ENCODE assay signal across 13 cellular contexts in genomic region chr19:43747557-43748204, GRCh38. TPM values are rescaled to one million over a fixed set of nuclear protein-coding genes. Genes with fewer than 3 reads are reported as not detected.
DNase-seq lines count a peak whose midpoint lies in the region; ATAC-seq, FAIRE-seq and TF ChIP-seq lines count a peak whose summit lies in the region.
"Had no signal": no experiment of that assay in that cellular context is flagged by ENCODE, and none has a peak within 500 bp of the region (broad histone marks: within the 10 kb centered on the region; RNA-seq: fewer than 3 reads in every experiment).

No MANE protein-coding gene starts in this region.

- CTCF ChIA-PET in activated naive CD4-positive, alpha-beta T cell treated with anti-CD3 and anti-CD28 coated beads, Interleukin-2, amount 10 ng/mL, durations not matched to agents 7 days and 5 days (lab: Charles Lee): interaction anchor here (3.5 to 5.2 kb wide), 2 partner anchors 18 to 37 kb away, joined by 35 to 44 read pairs; no protein-coding TSS in a partner anchor

- H2AFZ ChIP-seq in OCI-LY1 (ENCODE audit: low read length) (no peak overlapping the region), astrocyte (ENCODE audit: low read depth, low read length) (no peak overlapping the region), osteoblast (ENCODE audit: low read length) (no peak overlapping the region)

- H3K36me3 ChIP-seq in OCI-LY1 (ENCODE audit: insufficient read depth, low read length) (peaks cover 84% of the 10 kb centered on the region), astrocyte (ENCODE audit: insufficient read depth, low read length) (peaks cover 49% of the 10 kb centered on the region), osteoblast (ENCODE audit: insufficient read depth, low read length) (peaks cover 65% of the 10 kb centered on the region)

- peaks cover 21% of the 10 kb centered on the region for H3K4me1 Mint-ChIP-seq in activated naive CD4-positive, alpha-beta T cell treated with anti-CD3 and anti-CD28 coated beads, Interleukin-2, amount 10 ng/mL, durations not matched to agents 7 days and 5 days
- H3K4me1 Mint-ChIP-seq in astrocyte (ENCODE audit: low read depth, unreplicated experiment) (peaks cover 26% of the 10 kb centered on the region), glutamatergic neuron (ENCODE audit: low read depth, unreplicated experiment) (no peaks in the 10 kb centered on the region)
- peaks cover 39 to 42% of the 10 kb centered on the region in 2 donors for H3K4me1 Mint-ChIP-seq in stimulated activated naive B cell treated with anti-CD40 and anti-IgM and Interleukin-4, amounts not matched to agents 10 μg/mL and 1 μg/mL and 100 μg/mL, for 72 hours

- no peak overlapping the region for H3K4me3 ChIP-seq in OCI-LY1 (ENCODE audit: low read depth, low read length, poor library complexity, severe bottlenecking)
- H3K4me3 ChIP-seq in astrocyte (ENCODE audit: insufficient read depth, low read depth, low read length): no peak overlapping the region
- H3K4me3 ChIP-seq in osteoblast (ENCODE audit: insufficient read depth, low read length): no peak overlapping the region
- H3K4me3 ChIP-seq: psoas muscle had no signal

- H3K9me3 ChIP-seq in OCI-LY1 (ENCODE audit: low read length): no peaks in the 10 kb centered on the region
- H3K9me3 ChIP-seq in astrocyte (ENCODE audit: insufficient read depth, low read depth, low read length): no peaks in the 10 kb centered on the region
- no peaks in the 10 kb centered on the region for H3K9me3 ChIP-seq in osteoblast (ENCODE audit: low read depth, low read length)
- H3K9me3 ChIP-seq: psoas muscle had no signal

- peaks cover 16% of the 10 kb centered on the region for H3K4me1 ChIP-seq in OCI-LY1 (ENCODE audit: insufficient read depth, low read length, severe bottlenecking)
- peaks cover 27% of the 10 kb centered on the region for H3K4me1 ChIP-seq in astrocyte (ENCODE audit: insufficient read depth, low read length)
- H3K4me1 ChIP-seq in osteoblast (ENCODE audit: insufficient read depth, low read length): peaks cover 27% of the 10 kb centered on the region

- H3K36me3 Mint-ChIP-seq in activated naive CD4-positive, alpha-beta T cell treated with anti-CD3 and anti-CD28 coated beads, Interleukin-2, amount 10 ng/mL, durations not matched to agents 7 days and 5 days: peaks cover 65% of the 10 kb centered on the region
- peaks cover 33% of the 10 kb centered on the region for H3K36me3 Mint-ChIP-seq in astrocyte (ENCODE audit: low read depth, unreplicated experiment)
- peaks cover 60 to 63% of the 10 kb centered on the region in 2 donors for H3K36me3 Mint-ChIP-seq in stimulated activated naive B cell treated with anti-CD40 and anti-IgM and Interleukin-4, amounts not matched to agents 10 μg/mL and 1 μg/mL and 100 μg/mL, for 72 hours
- peaks cover 8% of the 10 kb centered on the region for H3K36me3 Mint-ChIP-seq in glutamatergic neuron (ENCODE audit: unreplicated experiment)

- DNase-seq in activated naive CD4-positive, alpha-beta T cell treated with anti-CD3 and anti-CD28 coated beads, Interleukin-2, amount 10 ng/mL, durations not matched to agents 7 days and 5 days: no peak
- DNase-seq in activated naive CD4-positive, alpha-beta T cell (lab: John Stamatoyannopoulos, UW): no peak
- no peak for DNase-seq in astrocyte (ENCODE audit: low read depth)
- DNase-seq in stimulated activated naive B cell treated with anti-CD40 and anti-IgM and Interleukin-4, amounts not matched to agents 10 μg/mL and 1 μg/mL and 100 μg/mL, for 72 hours: no peak
- DNase-seq in glutamatergic neuron: no peak
- DNase-seq in osteoblast (ENCODE audit: insufficient read length, low spot score, missing footprints): no peak
- DNase-seq: IMR-90, NCI-H1048, NCI-H774, psoas muscle had no signal

- H3K27ac Mint-ChIP-seq in activated naive CD4-positive, alpha-beta T cell treated with anti-CD3 and anti-CD28 coated beads, Interleukin-2, amount 10 ng/mL, durations not matched to agents 7 days and 5 days: peak overlapping the region; percentile 5
- H3K27ac Mint-ChIP-seq in astrocyte (ENCODE audit: unreplicated experiment) (no peak overlapping the region), glutamatergic neuron (ENCODE audit: unreplicated experiment) (no peak overlapping the region)
- H3K27ac Mint-ChIP-seq in stimulated activated naive B cell treated with anti-CD40 and anti-IgM and Interleukin-4, amounts not matched to agents 10 μg/mL and 1 μg/mL and 100 μg/mL, for 72 hours: peak overlapping the region; percentile 85

- H3K27me3 Mint-ChIP-seq in activated naive CD4-positive, alpha-beta T cell treated with anti-CD3 and anti-CD28 coated beads, Interleukin-2, amount 10 ng/mL, durations not matched to agents 7 days and 5 days: no peaks in the 10 kb centered on the region
- no peaks in the 10 kb centered on the region for H3K27me3 Mint-ChIP-seq in astrocyte (ENCODE audit: low read depth, unreplicated experiment)
- no peaks in the 10 kb centered on the region for H3K27me3 Mint-ChIP-seq in stimulated activated naive B cell treated with anti-CD40 and anti-IgM and Interleukin-4, amounts not matched to agents 10 μg/mL and 1 μg/mL and 100 μg/mL, for 72 hours
- peaks cover 10% of the 10 kb centered on the region for H3K27me3 Mint-ChIP-seq in glutamatergic neuron (ENCODE audit: unreplicated experiment)

- no peaks in the 10 kb centered on the region for H3K27me3 ChIP-seq in OCI-LY1 (ENCODE audit: insufficient read depth, low read length)
- no peaks in the 10 kb centered on the region for H3K27me3 ChIP-seq in astrocyte (ENCODE audit: insufficient read depth, low read length)
- no peaks in the 10 kb centered on the region for H3K27me3 ChIP-seq in osteoblast (ENCODE audit: insufficient read depth, low read length)

- H3F3A ChIP-seq in OCI-LY1 (ENCODE audit: insufficient read depth, low read length): no peaks in the 10 kb centered on the region

- TF ChIP-seq CTCF in OCI-LY1 (IDR thresholded peaks at IDR 0.05; ENCODE audit: low read length) (no peak), astrocyte (IDR thresholded peaks at IDR 0.05; ENCODE audit: insufficient read depth, low read depth, low read length) (no peak), glutamatergic neuron (IDR thresholded peaks at IDR 0.05; ENCODE audit: partially characterized antibody, unreplicated experiment) (no peak), osteoblast (IDR thresholded peaks at IDR 0.05; ENCODE audit: extremely low read depth, low read depth, low read length) (no peak)

- H3K9me2 ChIP-seq in OCI-LY1 (ENCODE audit: low read depth, low read length): no peaks in the 10 kb centered on the region

- ATAC-seq in stimulated activated naive B cell treated with anti-CD40 and anti-IgM and Interleukin-4, amounts not matched to agents 10 μg/mL and 1 μg/mL and 100 μg/mL, for 72 hours (replicated peaks): peak in 1 of 2 donors; percentile 18
- ATAC-seq in esophagus mucosa: no peak
- ATAC-seq: HCT116, psoas muscle had no signal

- H3K9me3 Mint-ChIP-seq in activated naive CD4-positive, alpha-beta T cell treated with anti-CD3 and anti-CD28 coated beads, Interleukin-2, amount 10 ng/mL, durations not matched to agents 7 days and 5 days: no peaks in the 10 kb centered on the region
- H3K9me3 Mint-ChIP-seq in astrocyte (ENCODE audit: unreplicated experiment): no peaks in the 10 kb centered on the region
- H3K9me3 Mint-ChIP-seq in stimulated activated naive B cell treated with anti-CD40 and anti-IgM and Interleukin-4, amounts not matched to agents 10 μg/mL and 1 μg/mL and 100 μg/mL, for 72 hours: no peaks in the 10 kb centered on the region
- H3K9me3 Mint-ChIP-seq in glutamatergic neuron (ENCODE audit: unreplicated experiment): peaks cover 3% of the 10 kb centered on the region

- FAIRE-seq in astrocyte (lab: Jason Lieb, UNC): no peak

- no peak overlapping the region; the same call in 1 of the 2 replicates for H3K9ac ChIP-seq in OCI-LY1 (ENCODE audit: low read length)
- H3K9ac ChIP-seq in astrocyte (ENCODE audit: low read length): no peak overlapping the region

- H4K20me1 ChIP-seq in OCI-LY1 (ENCODE audit: insufficient read depth, low read length) (no peaks in the 10 kb centered on the region), astrocyte (ENCODE audit: insufficient read depth, low read length) (peaks cover 4% of the 10 kb centered on the region), osteoblast (ENCODE audit: insufficient read depth, low read length) (peaks cover 12% of the 10 kb centered on the region)

- H3K4me3 Mint-ChIP-seq in activated naive CD4-positive, alpha-beta T cell treated with anti-CD3 and anti-CD28 coated beads, Interleukin-2, amount 10 ng/mL, durations not matched to agents 7 days and 5 days: no peak overlapping the region
- H3K4me3 Mint-ChIP-seq in astrocyte (ENCODE audit: unreplicated experiment): no peak overlapping the region
- peak overlapping the region in 1 of 2 donors; percentile 18 for H3K4me3 Mint-ChIP-seq in stimulated activated naive B cell treated with anti-CD40 and anti-IgM and Interleukin-4, amounts not matched to agents 10 μg/mL and 1 μg/mL and 100 μg/mL, for 72 hours
- no peak overlapping the region for H3K4me3 Mint-ChIP-seq in glutamatergic neuron (ENCODE audit: unreplicated experiment)

- H3K4me2 ChIP-seq in OCI-LY1 (ENCODE audit: low read length): no peak overlapping the region
- peak overlapping the region; percentile 3 for H3K4me2 ChIP-seq in astrocyte (ENCODE audit: low read length)
- no peak overlapping the region for H3K4me2 ChIP-seq in osteoblast (ENCODE audit: insufficient read depth, low read length)

- H3K27ac ChIP-seq in OCI-LY1 (ENCODE audit: low read depth, low read length, poor library complexity, severe bottlenecking): peak overlapping the region; percentile 23
- H3K27ac ChIP-seq in astrocyte (ENCODE audit: low read depth, low read length): peak overlapping the region; percentile 28
- no peak overlapping the region for H3K27ac ChIP-seq in osteoblast (ENCODE audit: low read depth, low read length)
- H3K27ac ChIP-seq: psoas muscle had no signal

- H3K79me2 ChIP-seq in OCI-LY1 (ENCODE audit: insufficient read depth, low read length) (no peaks in the 10 kb centered on the region), astrocyte (ENCODE audit: insufficient read depth, low read length) (peaks cover 30% of the 10 kb centered on the region), osteoblast (ENCODE audit: insufficient read depth, low read length) (peaks cover 43% of the 10 kb centered on the region)

RNA-seq across cellular contexts. Expression of gene SMG9, which starts 7.1 kb away (rescaled TPM):
- total RNA-seq in astrocyte (35.0 and 37.0 TPM in 2 replicates), glutamatergic neuron (ENCODE audit: unreplicated experiment) (34.1 TPM), osteoblast (14.5 and 17.4 TPM in 2 replicates), esophagus mucosa (22.3 TPM)

RNA-seq across cellular contexts. Expression of gene IRGC, which starts 31.8 kb away (rescaled TPM):
- total RNA-seq in astrocyte (not detected in 2 replicates), glutamatergic neuron (ENCODE audit: unreplicated experiment) (not detected), osteoblast (not detected in 2 replicates), esophagus mucosa (not detected)
- total RNA-seq: IMR-90, psoas muscle had no signal

RNA-seq across cellular contexts. Expression of gene KCNN4, which starts 33.1 kb away (rescaled TPM):
- total RNA-seq in astrocyte: 2.6 and 3.6 TPM in 2 replicates
- total RNA-seq in glutamatergic neuron (ENCODE audit: unreplicated experiment): 0.44 TPM
- total RNA-seq in osteoblast: 6.5 and 7.2 TPM in 2 replicates
- total RNA-seq in esophagus mucosa: 4.1 TPM

RNA-seq across cellular contexts. Expression of gene LYPD5, which starts 54.6 kb away (rescaled TPM):
- total RNA-seq in astrocyte: not detected in 2 replicates
- total RNA-seq in glutamatergic neuron (ENCODE audit: unreplicated experiment): not detected
- 0.29 and 0.72 TPM in 2 replicates for total RNA-seq in osteoblast
- total RNA-seq in esophagus mucosa: 18.0 TPM

Comparison
In these comparisons a context has a peak if more than half of its experiments do, and no peak if none do; other contexts are left out.
1. H3K27ac Mint-ChIP-seq: peak in activated naive CD4-positive, alpha-beta T cell treated with anti-CD3 and anti-CD28 coated beads, Interleukin-2, amount 10 ng/mL, durations not matched to agents 7 days and 5 days (single experiment) and stimulated activated naive B cell treated with anti-CD40 and anti-IgM and Interleukin-4, amounts not matched to agents 10 μg/mL and 1 μg/mL and 100 μg/mL, for 72 hours (single experiment); none in astrocyte (single experiment) and glutamatergic neuron (single experiment).